8 cellular contexts compared by ENCODE assay signal in genomic region chr1:204307334-204307883, GRCh38. TPM values are rescaled to one million over a fixed set of nuclear protein-coding genes. Genes with fewer than 3 reads are reported as not detected.
DNase-seq lines count a peak whose midpoint lies in the region; ATAC-seq and TF ChIP-seq lines count a peak whose summit lies in the region.

No MANE protein-coding gene starts in this region.

- peak overlapping the region in 1 of 2 donors; percentile 58 for H3K27ac ChIP-seq in ovary

- no peak for TF ChIP-seq POLR2A in ovary (IDR thresholded peaks at IDR 0.05)

- no peaks in the 10 kb centered on the region for H3K4me1 ChIP-seq in ovary (ENCODE audit: insufficient read depth)

- 2 to 10% (median 4%) methylated on average over 12 of the region's 12 CpGs for WGBS in ovary, 3 donors

- intact Hi-C loops in ovary (cut with DNase I): no loop called here
- intact Hi-C loops in left colon (cut with DNase I, micrococcal nuclease): no loop called here

- peak; percentile 14 for TF ChIP-seq CTCF in fibroblast of pulmonary artery (IDR thresholded peaks at IDR 0.05; ENCODE audit: low read length, missing control alignments)
- peak in 2 of 3 donors; percentile 14 to 28 for TF ChIP-seq CTCF in ovary (IDR thresholded peaks at IDR 0.05)

- no peaks in the 10 kb centered on the region for H3K36me3 ChIP-seq in ovary

- H3K27me3 ChIP-seq in ovary: no peaks in the 10 kb centered on the region

- DNase-seq in DMS79 treated with DMSO at 0.1 percent for 48 hours (lab: John Stamatoyannopoulos, UW) (peak; percentile 93), NCI-H2196 (lab: John Stamatoyannopoulos, UW; ENCODE audit: unreplicated experiment) (peak; percentile 14), fibroblast of pulmonary artery (ENCODE audit: low read depth) (peak; percentile 60), ovary (peak; percentile 49 to 72 (median 62)), NCI-H2081 treated with DMSO at 0.1 percent for 48 hours (lab: John Stamatoyannopoulos, UW) (no peak), SW480 (ENCODE audit: low spot score) (no peak), left colon (no peak)

- peak overlapping the region; percentile 20 for H3K4me3 ChIP-seq in fibroblast of pulmonary artery (replicated peaks; ENCODE audit: low read depth, low read length)
- no peak overlapping the region for H3K4me3 ChIP-seq in ovary

- no peak for TF ChIP-seq EP300 in ovary (IDR thresholded peaks at IDR 0.05)

- ATAC-seq in left colon: no peak
- ATAC-seq in HG03439 (IDR thresholded peaks at IDR 0.05; ENCODE audit: unreplicated experiment): no peak

- no peaks in the 10 kb centered on the region for H3K9me3 ChIP-seq in ovary

RNA-seq across cellular contexts. Expression of gene PLEKHA6, which starts 52.3 kb away (rescaled TPM):
- total RNA-seq in ovary: 10 to 100 TPM in 2 of 7 donors, 1 to 10 TPM in 5; 2.3 to 20.5 (median 9.3) TPM
- polyA plus RNA-seq in ovary: 1 to 10 TPM; 2.5 to 4.9 TPM
- total RNA-seq in left colon: 100 to 1,000 TPM; 110 to 131 TPM

Comparison
In these comparisons a context has a peak if more than half of its experiments do, and no peak if none do; other contexts are left out.
1. DNase-seq: peak in DMS79 treated with DMSO at 0.1 percent for 48 hours (single experiment), NCI-H2196 (single experiment), fibroblast of pulmonary artery (single experiment) and ovary (5 of 5); none in NCI-H2081 treated with DMSO at 0.1 percent for 48 hours (single experiment), SW480 (single experiment) and left colon (0 of 2).
2. RNA of gene PLEKHA6, which starts 52.3 kb away (total RNA-seq): 110 to 131 TPM in left colon; 2.3 to 20.5 TPM in ovary; every median in the first group is over 4 times any median in the second.